ENCODE assay signal across 1 cellular context in genomic region chr18:21743166-21743831, GRCh38.
TF ChIP-seq lines count a peak whose summit lies in the region.

No MANE protein-coding gene starts in this region.

TF ChIP-seq in GM23338, 12 proteins besides CTCF, POLR2A, EP300 and RAD21 (continued from another document):
- TF ChIP-seq ZNF462 (CRISPR knock-in tag; IDR thresholded peaks at IDR 0.05) (no peak), REST (IDR thresholded peaks at IDR 0.05; ENCODE audit: unreplicated experiment) (no peak), JUNB (IDR thresholded peaks at IDR 0.05; ENCODE audit: unreplicated experiment) (no peak), EZH2phosphoT487 (IDR thresholded peaks at IDR 0.05; ENCODE audit: unreplicated experiment) (no peak), STAT1 (IDR thresholded peaks at IDR 0.05; ENCODE audit: unreplicated experiment) (no peak), NANOG (IDR thresholded peaks at IDR 0.05; ENCODE audit: borderline replicate concordance) (no peak), ZNF114 (CRISPR knock-in tag; IDR thresholded peaks at IDR 0.05) (no peak), EZH2 (IDR thresholded peaks at IDR 0.05; ENCODE audit: low read depth, unreplicated experiment) (no peak)
TF ChIP-seq in GM23338: peak in this region for 0.
